In genomic region chr2:216596234-216596985, GRCh38 we compare ENCODE assay signal across 13 cellular contexts. TPM values are rescaled to one million over a fixed set of nuclear protein-coding genes. Genes with fewer than 3 reads are reported as not detected.
DNase-seq lines count a peak whose midpoint lies in the region; ATAC-seq, FAIRE-seq and TF ChIP-seq lines count a peak whose summit lies in the region.
"Had no signal": no experiment of that assay in that cellular context is flagged by ENCODE, and none has a peak within 500 bp of the region (broad histone marks: within the 10 kb centered on the region; RNA-seq: fewer than 3 reads in every experiment).

No MANE protein-coding gene starts in this region.

- peak overlapping the region in 1 of 2 experiments; percentile 61; a peak in 2 of 4 replicates for H4K8ac ChIP-seq in IMR-90 (ENCODE audit: low read depth in 2 of 2, low read length in 2 of 2)

- H3K79me1 ChIP-seq in IMR-90 (ENCODE audit: low read depth in 1 of 2, low read length in 2 of 2) = no peaks in the 10 kb centered on the region

- peak overlapping the region; percentile 39; the same call in 1 of the 2 replicates for H2BK120ac ChIP-seq in IMR-90 (ENCODE audit: low read depth, low read length)

- H3K9me3 ChIP-seq in IMR-90 (ENCODE audit: control insufficient read depth, insufficient read depth, low read length) (no peaks in the 10 kb centered on the region), HAP-1 (no peaks in the 10 kb centered on the region)
- H3K9me3 ChIP-seq: tibial artery had no signal

- H3K56ac ChIP-seq in IMR-90 (ENCODE audit: extremely low read depth, insufficient read depth, low read length) = no peak overlapping the region

- H4K91ac ChIP-seq in IMR-90 (ENCODE audit: insufficient read depth, low read depth, low read length) = peak overlapping the region; percentile 12; the same call in 1 of the 2 replicates

- H2BK15ac ChIP-seq in IMR-90 (ENCODE audit: low read depth, low read length) = 0 out of 3 replicates have a peak overlapping the region, but pooled peaks have one; percentile 19

- peak overlapping the region; percentile 8; the same call in 1 of the 2 replicates for H4K5ac ChIP-seq in IMR-90 (ENCODE audit: low read depth, low read length)

- DNase-seq in AG08395 (ENCODE audit: low spot score) (peak; percentile 80), IMR-90 (peak; percentile 87), hepatic stellate cell (ENCODE audit: low spot score) (peak; percentile 27), HAP-1 (ENCODE audit: low spot score in 2 of 2) (no peak), HTR-8/SVneo (ENCODE audit: insufficient read length, low spot score) (no peak), cerebellar cortex (ENCODE audit: low spot score) (no peak), ACHN (no peak)
- DNase-seq: activated CD4-positive, alpha-beta T cell treated with anti-CD3 and anti-CD28 coated beads, Interleukin-2, amount 10 ng/mL, durations not matched to agents 7 days and 5 days; central memory CD4-positive, alpha-beta T cell; islet precursor cell; tibial artery had no signal

- H2AFZ ChIP-seq in IMR-90 (replicated peaks; ENCODE audit: low read length, poor library complexity) = no peak overlapping the region

- H3K4me1 ChIP-seq in IMR-90 (ENCODE audit: control insufficient read depth, insufficient read depth, low read length) (peaks cover 5% of the 10 kb centered on the region), HAP-1 (no peaks in the 10 kb centered on the region)

- no peak for FAIRE-seq in HTR-8/SVneo (lab: Jason Lieb, UNC)
- FAIRE-seq: GM19239 had no signal

- no peaks in the 10 kb centered on the region for H3K36me3 ChIP-seq in IMR-90 (ENCODE audit: control insufficient read depth, insufficient read depth, low read length)
- H3K36me3 ChIP-seq in HAP-1 (replicated peaks) = no peaks in the 10 kb centered on the region
- H3K36me3 ChIP-seq: tibial artery had no signal

- dilution Hi-C loops in IMR-90 (cut with HindIII; ENCODE audit: low sequenced_read_pairs, unreplicated experiment) = no loop called here

- no TSS peak for BruUV-seq in IMR-90 (replicated peaks; lab: Mats Ljungman, UMichigan)

- H3K27ac ChIP-seq in IMR-90 (ENCODE audit: insufficient read depth, low read length) (peak overlapping the region; percentile 5; the same call in 1 of the 2 replicates), VCaP (peak overlapping the region; percentile 91)
- H3K27ac ChIP-seq: tibial artery had no signal

- H3K9ac ChIP-seq in IMR-90 (ENCODE audit: low read depth, low read length) = no peak overlapping the region

- peak overlapping the region; percentile 16; the same call in 1 of the 2 replicates for H3K18ac ChIP-seq in IMR-90 (ENCODE audit: low read depth, low read length)

- H3K4me3 ChIP-seq in IMR-90 (ENCODE audit: insufficient read depth, low read depth, low read length) (peak overlapping the region; percentile 0; the same call in 1 of the 2 replicates), HAP-1 (no peak overlapping the region)
- H3K4me3 ChIP-seq: tibial artery had no signal

- H2AK5ac ChIP-seq in IMR-90 (ENCODE audit: low read depth, low read length) = peak overlapping the region; percentile 10; the same call in 1 of the 2 replicates

- no peak overlapping the region for H2BK5ac ChIP-seq in IMR-90 (ENCODE audit: low read depth, low read length, poor library complexity, severe bottlenecking)

- H2BK20ac ChIP-seq in IMR-90 (ENCODE audit: low read depth, low read length) = peak overlapping the region; percentile 30

- H3K4ac ChIP-seq in IMR-90 (ENCODE audit: low read depth, low read length) = peak overlapping the region; percentile 68

- no peaks in the 10 kb centered on the region for H4K20me1 ChIP-seq in IMR-90 (ENCODE audit: insufficient read depth, low read length)

- peak overlapping the region; percentile 50; the same call in 1 of the 2 replicates for H3K14ac ChIP-seq in IMR-90 (replicated peaks; ENCODE audit: low read depth, low read length)

- intact Hi-C loops in IMR-90 (cut with micrococcal nuclease) = loop anchor here (1.0 kb wide), 1 partner anchor 61 kb away; no protein-coding TSS in a partner anchor

- no peak for TF ChIP-seq RAD21 in IMR-90 (IDR thresholded peaks at IDR 0.05; ENCODE audit: low read length)

- peak overlapping the region; percentile 21; the same call in 1 of the 2 replicates for H3K23ac ChIP-seq in IMR-90 (ENCODE audit: low read depth, low read length)

- H3K27me3 ChIP-seq in IMR-90 (ENCODE audit: control insufficient read depth, insufficient read depth, low read length) = peaks cover 2% of the 10 kb centered on the region; the same call in 1 of the 2 replicates
- no peaks in the 10 kb centered on the region for H3K27me3 ChIP-seq in HAP-1 (ENCODE audit: low read depth)
- H3K27me3 ChIP-seq: tibial artery had no signal

- POLR2A ChIA-PET in IMR-90 (lab: Charles Lee; ENCODE audit: unreplicated experiment) = interaction anchor here (0.6 kb wide), 1 partner anchor 1134 kb away, joined by 10 read pairs; no protein-coding TSS in a partner anchor

- TF ChIP-seq CTCF in IMR-90 (conservative IDR thresholded peaks at IDR 0.05; ENCODE audit: low read depth, low read length) = no peak
- no peak for TF ChIP-seq CTCF in VCaP (conservative IDR thresholded peaks at IDR 0.05)

- H3K9me1 ChIP-seq in IMR-90 (ENCODE audit: insufficient read depth, low read length) = peaks cover 9% of the 10 kb centered on the region; the same call in 1 of the 2 replicates

- no peak overlapping the region for H2AK9ac ChIP-seq in IMR-90 (replicated peaks; ENCODE audit: low read depth, low read length, poor library complexity)

- ATAC-seq in IMR-90 (ENCODE audit: low read depth) = peak; percentile 66

- WGBS in IMR-90 (ENCODE audit: extremely low coverage in 2 of 2, insufficient read length in 1 of 2), 2 experiments = 9% methylated on average over 4 of the region's 8 CpGs; no CpG with 5 or more reads in 1 of the 2 experiments

- peak overlapping the region; percentile 49 for H3K4me2 ChIP-seq in IMR-90 (ENCODE audit: low read depth, low read length)

- CTCF ChIA-PET in IMR-90 (lab: Yijun Ruan, JAX) = interaction anchor here (0.9 to 1.5 kb wide), 3 partner anchors 15 to 77 kb away, joined by 3 to 4 read pairs (median 4); no protein-coding TSS in a partner anchor

- in situ Hi-C loops in IMR-90 (cut with MboI; ENCODE audit: low sequenced_read_pairs) (no loop called here), HAP-1 (cut with MboI; ENCODE audit: low sequenced_read_pairs) (no loop called here), ACHN (cut with HindIII; ENCODE audit: low pct_ligation_motif_present, low pct_unique_long_range_greater_than_20kb, low sequenced_read_pairs) (no loop called here)

- no peak for TF ChIP-seq POLR2A in IMR-90 (IDR thresholded peaks at IDR 0.05; ENCODE audit: low read depth, low read length)

TF ChIP-seq in IMR-90, 13 proteins besides CTCF, POLR2A, EP300 and RAD21:
- no peak for TF ChIP-seq CEBPB (IDR thresholded peaks at IDR 0.05; ENCODE audit: low read depth, low read length)
- no peak for TF ChIP-seq ELK1 (IDR thresholded peaks at IDR 0.05; ENCODE audit: borderline replicate concordance, low read depth, low read length)
- no peak for TF ChIP-seq MAFK (IDR thresholded peaks at IDR 0.05; ENCODE audit: low read depth, low read length)
- no peak for TF ChIP-seq RCOR1 (IDR thresholded peaks at IDR 0.05; ENCODE audit: insufficient replicate concordance, low read length)
- TF ChIP-seq USF2 (IDR thresholded peaks at IDR 0.05; ENCODE audit: low read depth, low read length) = no peak

RNA-seq across cellular contexts. Expression of gene IGFBP2, which starts 36.8 kb away (rescaled TPM):
- 33.5 and 36.7 TPM in 2 replicates for total RNA-seq in IMR-90 (2012; rRNA removed)
- 236 and 257 TPM in 2 replicates for polyA plus RNA-seq in IMR-90 (2012; rRNA removed)
- polyA plus RNA-seq in IMR-90 (2012; cell fraction: cytosol; rRNA removed) = 205 and 355 TPM in 2 replicates
- 73.3 and 119 TPM in 2 replicates for polyA plus RNA-seq in IMR-90 (2012; cell fraction: nucleus; rRNA removed; ENCODE audit: low replicate concordance)

Comparison
In these comparisons a context has a peak if more than half of its experiments do, and no peak if none do; other contexts are left out.
1. DNase-seq: peak in AG08395 (single experiment), IMR-90 (single experiment) and hepatic stellate cell (single experiment); none in HAP-1 (0 of 2), HTR-8/SVneo (single experiment), cerebellar cortex (single experiment) and ACHN (single experiment).